ENCODE assay signal across 1 cellular context in genomic region chr10:101612086-101612485, GRCh38.
TF ChIP-seq lines count a peak whose summit lies in the region.

No MANE protein-coding gene starts in this region.

TF ChIP-seq in HCT116, 20 proteins besides CTCF, POLR2A, EP300 and RAD21 (continued from another document):
- no peak for TF ChIP-seq ZBTB33 (IDR thresholded peaks at IDR 0.05; ENCODE audit: extremely low read depth, insufficient replicate concordance, low read length)
- TF ChIP-seq SRF (IDR thresholded peaks at IDR 0.05; ENCODE audit: low read depth) = no peak
- TF ChIP-seq FOSL1 (IDR thresholded peaks at IDR 0.05; ENCODE audit: low read depth) = no peak
- TF ChIP-seq YY1 (IDR thresholded peaks at IDR 0.05; ENCODE audit: extremely low read depth, insufficient replicate concordance, low read depth, low read length) = no peak
- no peak for TF ChIP-seq CBX3 (IDR thresholded peaks at IDR 0.05; ENCODE audit: low read depth)
- no peak for TF ChIP-seq REST (IDR thresholded peaks at IDR 0.05; ENCODE audit: low read depth)
- TF ChIP-seq SP1 (IDR thresholded peaks at IDR 0.05; ENCODE audit: low read depth) = no peak
- no peak for TF ChIP-seq POLR2AphosphoS5 (IDR thresholded peaks at IDR 0.05; ENCODE audit: low read depth, low read length)
- no peak for TF ChIP-seq MAX (IDR thresholded peaks at IDR 0.05)
